In genomic region chr22:43186272-43187170, GRCh38 we compare ENCODE assay signal across 8 cellular contexts. TPM values are rescaled to one million over a fixed set of nuclear protein-coding genes. Genes with fewer than 3 reads are reported as not detected.
A peak's percentile ranks its signal among the peaks of the same experiment; 100 is the strongest.
DNase-seq lines count a peak whose midpoint lies in the region; ATAC-seq, FAIRE-seq and TF ChIP-seq lines count a peak whose summit lies in the region.

TTLL12 (minus strand) TSS chr22:43187134; CDS start chr22:43187069, 65 bp downstream.

- H3K9ac ChIP-seq in Loucy (ENCODE audit: low read depth, low read length, poor library complexity, severe bottlenecking) (peak within 1 kb of the TSS; percentile 90), HepG2 (ENCODE audit: insufficient read depth, low read depth, low read length) (peak within 1 kb of the TSS; percentile 85)

- in situ Hi-C loops in HepG2 (cut with HindIII; ENCODE audit: extremely low pct_ligation_motif_present, low pct_unique_long_range_greater_than_20kb) = no loop called here

- CTCF ChIA-PET in activated CD4-positive, alpha-beta T cell treated with anti-CD3 and anti-CD28 coated beads for 36 hours (lab: Charles Lee) = interaction anchor here (0.6 to 0.9 kb wide), 3 partner anchors 17 to 803 kb away, joined by 3 read pairs; no protein-coding TSS in a partner anchor
- CTCF ChIA-PET in HepG2 (lab: Yijun Ruan, JAX; ENCODE audit: low intra/inter-chr PET ratio, low total read pairs) = no interaction called here

- TF ChIP-seq EP300 in HepG2 (IDR thresholded peaks at IDR 0.05; ENCODE audit: low read depth in 2 of 2, low read length in 2 of 2) (no peak), HepG2 (CRISPR knock-in tag; IDR thresholded peaks at IDR 0.05; ENCODE audit: borderline replicate concordance) (no peak)

- H4K20me1 ChIP-seq in Loucy (ENCODE audit: insufficient read depth, low read length, poor library complexity, severe bottlenecking) (peaks cover 9% of the 10 kb centered on the region), HepG2 (ENCODE audit: insufficient read depth, low read length) (no peaks in the 10 kb centered on the region)

- peak within 1 kb of the TSS; percentile 93 for H3K27ac Mint-ChIP-seq in activated CD4-positive, alpha-beta T cell treated with anti-CD3 and anti-CD28 coated beads for 36 hours
- peak within 1 kb of the TSS; percentile 95 for H3K27ac Mint-ChIP-seq in dendritic cell treated with granulocyte-macrophage colony-stimulating factor and Interleukin-4, amounts not matched to agents 40 ng/mL and 50 ng/mL, for 4 days

- ATAC-seq in GM21515 (IDR thresholded peaks at IDR 0.05; ENCODE audit: unreplicated experiment) (peak; percentile 50), HepG2 (peak; percentile 62)
- peak; percentile 21 for ATAC-seq in activated CD4-positive, alpha-beta T cell treated with anti-CD3 and anti-CD28 coated beads for 36 hours

- POLR2A ChIA-PET in activated CD4-positive, alpha-beta T cell treated with anti-CD3 and anti-CD28 coated beads for 36 hours (lab: Charles Lee) = interaction anchor here (0.6 kb wide), 1 partner anchor 571 kb away, joined by 4 read pairs; no protein-coding TSS in a partner anchor
- POLR2A ChIA-PET in HepG2 (lab: Yijun Ruan, JAX) = interaction anchor here (0.6 to 1.8 kb wide), 9 partner anchors 10 to 211 kb away, joined by 3 to 6 read pairs (median 4); partner anchors contain the start of gene MCAT

- H3K27me3 ChIP-seq in Loucy (ENCODE audit: insufficient read depth, low read length, poor library complexity, severe bottlenecking) = peaks cover 8% of the 10 kb centered on the region
- no peaks in the 10 kb centered on the region for H3K27me3 ChIP-seq in HepG2 (ENCODE audit: control insufficient read depth in 1 of 2, insufficient read depth in 2 of 2, low read length in 2 of 2)

- FAIRE-seq in HepG2 (lab: Jason Lieb, UNC) = no peak

- H3K79me2 ChIP-seq in Loucy (ENCODE audit: insufficient read depth, low read length) = peaks cover 32% of the 10 kb centered on the region
- H3K79me2 ChIP-seq in HepG2 (ENCODE audit: insufficient read depth, low read length) = peaks cover 14% of the 10 kb centered on the region

- peak; percentile 64 to 81 for TF ChIP-seq POLR2A in HepG2 (IDR thresholded peaks at IDR 0.05; ENCODE audit: insufficient read depth in 1 of 2, low read depth in 2 of 2, low read length in 2 of 2)

- no peaks in the 10 kb centered on the region for H3K9me3 ChIP-seq in Loucy (ENCODE audit: insufficient read depth, low read depth, low read length)
- peaks cover 10% of the 10 kb centered on the region for H3K9me3 ChIP-seq in HepG2 (ENCODE audit: low read length)

- H3K36me3 ChIP-seq in Loucy (ENCODE audit: insufficient read depth, low read length) (no peaks in the 10 kb centered on the region), HepG2 (replicated peaks in 1 of 2; ENCODE audit: control insufficient read depth in 1 of 2, insufficient read depth in 2 of 2, low read length in 2 of 2) (no peaks in the 10 kb centered on the region; a peak in 2 of 5 replicates)

- peak within 1 kb of the TSS; percentile 79 for H3K27ac ChIP-seq in HepG2 (ENCODE audit: extremely low read length, insufficient read depth, low read length)

- H3K4me1 ChIP-seq in Loucy (ENCODE audit: insufficient read depth, low read length, poor library complexity, severe bottlenecking) (peaks cover 33% of the 10 kb centered on the region), HepG2 (ENCODE audit: insufficient read depth, low read length) (peaks cover 48% of the 10 kb centered on the region)

- peaks cover 19% of the 10 kb centered on the region for H3K36me3 Mint-ChIP-seq in activated CD4-positive, alpha-beta T cell treated with anti-CD3 and anti-CD28 coated beads for 36 hours (ENCODE audit: low read depth)
- H3K36me3 Mint-ChIP-seq in dendritic cell treated with granulocyte-macrophage colony-stimulating factor and Interleukin-4, amounts not matched to agents 40 ng/mL and 50 ng/mL, for 4 days (ENCODE audit: low read depth) = peaks cover 23% of the 10 kb centered on the region

- H3F3A ChIP-seq in Loucy (ENCODE audit: low read depth) = no peaks in the 10 kb centered on the region

- peak; percentile 4 for DNase-seq in DMS114 treated with DMSO at 0.1 percent for 48 hours (lab: John Stamatoyannopoulos, UW; ENCODE audit: unreplicated experiment)
- peak; percentile 81 for DNase-seq in activated CD4-positive, alpha-beta T cell treated with anti-CD3 and anti-CD28 coated beads for 36 hours
- no peak for DNase-seq in HepG2 (ENCODE audit: low spot score)
- DNase-seq in stimulated activated CD4-positive, alpha-beta T cell treated with anti-CD3 and anti-CD28 coated beads, Interleukin-1b, Interleukin-23, amount 100 ng/mL, for 48 hours = peak; percentile 62
- no peak for DNase-seq in OCI-M2 (lab: John Stamatoyannopoulos, UW; ENCODE audit: unreplicated experiment)

- H3K4me3 ChIP-seq in Loucy (ENCODE audit: low read length, poor library complexity, severe bottlenecking) (peak within 1 kb of the TSS; percentile 91), HepG2 (replicated peaks in 1 of 3; ENCODE audit: insufficient read depth in 1 of 3, low read depth in 2 of 3, low read length in 3 of 3) (peak within 1 kb of the TSS; percentile 79 to 85 (median 85))

- H3K27me3 Mint-ChIP-seq in activated CD4-positive, alpha-beta T cell treated with anti-CD3 and anti-CD28 coated beads for 36 hours = no peaks in the 10 kb centered on the region
- peaks cover 3% of the 10 kb centered on the region for H3K27me3 Mint-ChIP-seq in dendritic cell treated with granulocyte-macrophage colony-stimulating factor and Interleukin-4, amounts not matched to agents 40 ng/mL and 50 ng/mL, for 4 days

- H3K4me2 ChIP-seq in Loucy (ENCODE audit: low read depth, low read length, poor library complexity, severe bottlenecking) (peak within 1 kb of the TSS; percentile 91), HepG2 (ENCODE audit: low read depth, low read length) (peak within 1 kb of the TSS; percentile 96)

- peak; percentile 56; the same call in 1 of the 2 replicates for TF ChIP-seq RAD21 in HepG2 (CRISPR knock-in tag; IDR thresholded peaks at IDR 0.05)

- H3K9me2 ChIP-seq in Loucy (replicated peaks; ENCODE audit: low read depth, low read length) = no peaks in the 10 kb centered on the region

- peak within 1 kb of the TSS; percentile 83 for H3K4me3 Mint-ChIP-seq in activated CD4-positive, alpha-beta T cell treated with anti-CD3 and anti-CD28 coated beads for 36 hours
- peak within 1 kb of the TSS; percentile 75 for H3K4me3 Mint-ChIP-seq in dendritic cell treated with granulocyte-macrophage colony-stimulating factor and Interleukin-4, amounts not matched to agents 40 ng/mL and 50 ng/mL, for 4 days

- no peaks in the 10 kb centered on the region for H3K9me3 Mint-ChIP-seq in activated CD4-positive, alpha-beta T cell treated with anti-CD3 and anti-CD28 coated beads for 36 hours (ENCODE audit: low read depth)
- no peaks in the 10 kb centered on the region for H3K9me3 Mint-ChIP-seq in dendritic cell treated with granulocyte-macrophage colony-stimulating factor and Interleukin-4, amounts not matched to agents 40 ng/mL and 50 ng/mL, for 4 days

- BruUV-seq in HepG2 (replicated peaks; lab: Mats Ljungman, UMichigan) = TSS peak; percentile 58

- H2AFZ ChIP-seq in Loucy (ENCODE audit: low read length) = peak within 1 kb of the TSS; percentile 88
- peak within 1 kb of the TSS; percentile 71 for H2AFZ ChIP-seq in HepG2 (ENCODE audit: low read length)

- H3K4me1 Mint-ChIP-seq in activated CD4-positive, alpha-beta T cell treated with anti-CD3 and anti-CD28 coated beads for 36 hours = peaks cover 23% of the 10 kb centered on the region
- peaks cover 18% of the 10 kb centered on the region for H3K4me1 Mint-ChIP-seq in dendritic cell treated with granulocyte-macrophage colony-stimulating factor and Interleukin-4, amounts not matched to agents 40 ng/mL and 50 ng/mL, for 4 days (ENCODE audit: low read depth)

- WGBS in HepG2 (ENCODE audit: low lambda C conversion rate) = 1% methylated on average over 13 of the region's 87 CpGs

- TF ChIP-seq CTCF in Loucy (conservative IDR thresholded peaks at IDR 0.05; ENCODE audit: low read length) = no peak
- no peak; the same call in 1 of the 2 replicates for TF ChIP-seq CTCF in HepG2 (CRISPR knock-in tag; IDR thresholded peaks at IDR 0.05)

- intact Hi-C loops in activated CD4-positive, alpha-beta T cell treated with anti-CD3 and anti-CD28 coated beads for 36 hours (cut with DNase I, micrococcal nuclease) = loop anchor here (1.0 to 5.0 kb wide), 14 partner anchors 35 to 1311 kb away; partner anchors contain the start of genes MCAT (in 2 of the 2), ARFGAP3 (in 1 of the 2), BIK (in 1 of the 2) and CYB5R3 (in 1 of the 2)
- intact Hi-C loops in dendritic cell treated with granulocyte-macrophage colony-stimulating factor and Interleukin-4, amounts not matched to agents 40 ng/mL and 50 ng/mL, for 4 days (cut with micrococcal nuclease) = loop anchor here (5.0 kb wide), 1 partner anchor 34 kb away; the partner anchor contains the start of gene TSPO
- intact Hi-C loops in HepG2 (cut with micrococcal nuclease; ENCODE audit: unreplicated experiment) = no loop called here

TF ChIP-seq in HepG2, 621 proteins besides CTCF, POLR2A, EP300 and RAD21 (continues in another document):
- 0 out of 2 replicates have a peak, but pooled peaks have one; percentile 13 for TF ChIP-seq ZSCAN9 (CRISPR knock-in tag; IDR thresholded peaks at IDR 0.05; ENCODE audit: borderline replicate concordance)

RNA-seq across cellular contexts. Expression of gene TTLL12, which starts in this region (rescaled TPM):
- 10 to 100 TPM; 75.8 to 85.2 TPM for total RNA-seq in activated CD4-positive, alpha-beta T cell treated with anti-CD3 and anti-CD28 coated beads for 36 hours
- 34.1 and 38.1 TPM in 2 replicates for total RNA-seq in HepG2 (2016; rRNA removed; fragmentation: Illumina TruSeq; extraction: Trizol)
- total RNA-seq in HepG2 (2016; cell fraction: cytosol; rRNA removed; fragmentation: Illumina TruSeq; extraction: Trizol; ENCODE audit: low read depth) = 6.3 and 6.6 TPM in 2 replicates
- total RNA-seq in HepG2 (2016; cell fraction: insoluble cytoplasmic fraction; rRNA removed; fragmentation: Illumina TruSeq; extraction: Trizol) = 28.8 and 39.8 TPM in 2 replicates
- total RNA-seq in HepG2 (2016; cell fraction: membrane; rRNA removed; fragmentation: Illumina TruSeq; extraction: Trizol) = 16.2 and 19.8 TPM in 2 replicates
- 17.4 and 21.4 TPM in 2 replicates for total RNA-seq in HepG2 (2016; cell fraction: nucleus; rRNA removed; fragmentation: Illumina TruSeq; extraction: Trizol)
- polyA plus RNA-seq in HepG2 (2011; rRNA removed) = 11.9 and 16.9 TPM in 2 replicates
- polyA plus RNA-seq in HepG2 (2011; cell fraction: cytosol; rRNA removed) = 9.1 and 12.7 TPM in 2 replicates
- polyA plus RNA-seq in HepG2 (2011; cell fraction: nucleus; rRNA removed) = 19.9 and 21.7 TPM in 2 replicates
- polyA plus RNA-seq in HepG2 (2012) = 16.6 and 24.0 TPM in 2 replicates
- 3.3 and 3.4 TPM in 2 replicates for polyA plus RNA-seq in HepG2 (2016; cell fraction: cytosol; fragmentation: Illumina TruSeq; extraction: Trizol; ENCODE audit: low read depth)
- 31.2 and 38.2 TPM in 2 replicates for polyA plus RNA-seq in HepG2 (2016; cell fraction: insoluble cytoplasmic fraction; fragmentation: Illumina TruSeq; extraction: Trizol; ENCODE audit: low read depth)
- 9.6 and 9.7 TPM in 2 replicates for polyA plus RNA-seq in HepG2 (2016; cell fraction: membrane; fragmentation: Illumina TruSeq; extraction: Trizol; ENCODE audit: low read depth)
- polyA plus RNA-seq in HepG2 (2016; cell fraction: nucleus; fragmentation: Illumina TruSeq; extraction: Trizol; ENCODE audit: insufficient read depth, low read depth) = 32.8 and 35.2 TPM in 2 replicates
- 43.9 and 71.0 TPM in 2 replicates for polyA minus RNA-seq in HepG2 (2011; rRNA and poly(A)+ RNA removed; ENCODE audit: low replicate concordance)
- polyA minus RNA-seq in HepG2 (2011; cell fraction: cytosol; rRNA and poly(A)+ RNA removed) = 11.3 and 11.7 TPM in 2 replicates
- 6.5 and 7.7 TPM in 2 replicates for polyA minus RNA-seq in HepG2 (2011; cell fraction: nucleus; rRNA and poly(A)+ RNA removed)

Comparison
In these comparisons a context has a peak if more than half of its experiments do, and no peak if none do; other contexts are left out.
1. DNase-seq: peak in DMS114 treated with DMSO at 0.1 percent for 48 hours (single experiment), activated CD4-positive, alpha-beta T cell treated with anti-CD3 and anti-CD28 coated beads for 36 hours (single experiment) and stimulated activated CD4-positive, alpha-beta T cell treated with anti-CD3 and anti-CD28 coated beads, Interleukin-1b, Interleukin-23, amount 100 ng/mL, for 48 hours (single experiment); none in HepG2 (single experiment) and OCI-M2 (single experiment).
2. Peak in every context shown above with its lines, with median percentiles within 50 percentile points of each other: ATAC-seq.